In genomic region chr4:57080781-57081650, GRCh38 we compare ENCODE assay signal across 8 cellular contexts. TPM values are rescaled to one million over a fixed set of nuclear protein-coding genes. Genes with fewer than 3 reads are reported as not detected.
A peak's percentile ranks its signal among the peaks of the same experiment; 100 is the strongest.
DNase-seq lines count a peak whose midpoint lies in the region; FAIRE-seq and TF ChIP-seq lines count a peak whose summit lies in the region.

No MANE protein-coding gene starts in this region.

- no peak for TF ChIP-seq CTCF in retinal pigment epithelial cell (conservative IDR thresholded peaks at IDR 0.05; ENCODE audit: low read depth, low read length)

- DNase-seq in amniotic epithelial cell (ENCODE audit: low read depth) (peak; percentile 95), glomerular visceral epithelial cell (ENCODE audit: extremely low spot score) (peak; percentile 96), retinal pigment epithelial cell (ENCODE audit: low read depth) (peak; percentile 98), NK-92 (lab: John Stamatoyannopoulos, UW; ENCODE audit: unreplicated experiment) (no peak), CD1c-positive myeloid dendritic cell (ENCODE audit: extremely low spot score) (no peak)
- DNase-seq in activated naive CD8-positive, alpha-beta T cell treated with anti-CD3 and anti-CD28 coated beads for 36 hours = no peak
- no peak for DNase-seq in stimulated activated CD4-positive, alpha-beta T cell treated with anti-CD3 and anti-CD28 coated beads, Interleukin-2, amount 100 ng/mL, for 24 hours

- H3K4me1 Mint-ChIP-seq in activated naive CD8-positive, alpha-beta T cell treated with anti-CD3 and anti-CD28 coated beads for 36 hours = no peaks in the 10 kb centered on the region

- H3K27ac Mint-ChIP-seq in activated naive CD8-positive, alpha-beta T cell treated with anti-CD3 and anti-CD28 coated beads for 36 hours = no peak overlapping the region

- H3K9me3 Mint-ChIP-seq in activated naive CD8-positive, alpha-beta T cell treated with anti-CD3 and anti-CD28 coated beads for 36 hours = no peaks in the 10 kb centered on the region

- peak; percentile 99 for FAIRE-seq in G401.6 (lab: Jason Lieb, UNC)

- H3K36me3 Mint-ChIP-seq in activated naive CD8-positive, alpha-beta T cell treated with anti-CD3 and anti-CD28 coated beads for 36 hours = no peaks in the 10 kb centered on the region

- H3K4me3 Mint-ChIP-seq in activated naive CD8-positive, alpha-beta T cell treated with anti-CD3 and anti-CD28 coated beads for 36 hours = no peak overlapping the region

- peaks cover 27% of the 10 kb centered on the region for H3K27me3 Mint-ChIP-seq in activated naive CD8-positive, alpha-beta T cell treated with anti-CD3 and anti-CD28 coated beads for 36 hours

- H3K4me3 ChIP-seq in retinal pigment epithelial cell (ENCODE audit: low read length) = no peak overlapping the region

RNA-seq across cellular contexts. Expression of gene IGFBP7, which starts 29.2 kb away (rescaled TPM):
- total RNA-seq in activated naive CD8-positive, alpha-beta T cell treated with anti-CD3 and anti-CD28 coated beads for 36 hours = not detected

Comparison
In these comparisons a context has a peak if more than half of its experiments do, and no peak if none do; other contexts are left out.
1. DNase-seq: peak in amniotic epithelial cell (single experiment), glomerular visceral epithelial cell (single experiment) and retinal pigment epithelial cell (single experiment); none in NK-92 (single experiment), activated naive CD8-positive, alpha-beta T cell treated with anti-CD3 and anti-CD28 coated beads for 36 hours (single experiment), stimulated activated CD4-positive, alpha-beta T cell treated with anti-CD3 and anti-CD28 coated beads, Interleukin-2, amount 100 ng/mL, for 24 hours (0 of 2) and CD1c-positive myeloid dendritic cell (single experiment).